Comparison of ENCODE assay signal across 1 cellular context in the genomic region with DNA sequence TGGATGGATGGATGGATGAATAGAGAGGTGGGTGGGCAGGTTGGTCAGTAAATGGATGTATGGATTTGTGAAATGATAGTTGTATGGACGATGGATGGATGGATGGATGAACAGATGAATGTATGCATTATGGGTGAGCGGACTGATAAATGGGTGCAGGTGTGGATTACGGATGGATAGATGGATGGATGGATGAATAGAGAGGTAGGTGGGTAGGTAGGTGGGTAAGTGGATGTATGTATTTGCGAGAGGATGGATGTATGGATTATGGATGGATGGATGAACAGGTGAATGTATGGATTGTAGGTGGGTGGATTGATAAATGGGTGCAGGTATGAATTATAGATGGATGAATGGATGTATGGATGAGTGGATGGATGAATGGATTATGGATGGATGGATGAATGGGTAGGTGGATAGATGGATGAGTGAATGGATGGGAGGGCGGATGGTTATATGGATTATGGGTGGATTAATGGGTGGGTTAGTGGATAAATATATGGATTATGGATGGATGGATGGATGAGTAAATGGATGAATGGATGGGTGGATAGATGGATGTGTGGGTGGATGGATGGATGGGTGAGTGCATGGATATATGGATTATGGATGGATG.
TF ChIP-seq lines count a peak whose summit lies in the region.

No MANE protein-coding gene starts in this region.

TF ChIP-seq in HEK293, 187 proteins besides CTCF, POLR2A, EP300 and RAD21 (continued from another document):
- TF ChIP-seq, protein P1, sequence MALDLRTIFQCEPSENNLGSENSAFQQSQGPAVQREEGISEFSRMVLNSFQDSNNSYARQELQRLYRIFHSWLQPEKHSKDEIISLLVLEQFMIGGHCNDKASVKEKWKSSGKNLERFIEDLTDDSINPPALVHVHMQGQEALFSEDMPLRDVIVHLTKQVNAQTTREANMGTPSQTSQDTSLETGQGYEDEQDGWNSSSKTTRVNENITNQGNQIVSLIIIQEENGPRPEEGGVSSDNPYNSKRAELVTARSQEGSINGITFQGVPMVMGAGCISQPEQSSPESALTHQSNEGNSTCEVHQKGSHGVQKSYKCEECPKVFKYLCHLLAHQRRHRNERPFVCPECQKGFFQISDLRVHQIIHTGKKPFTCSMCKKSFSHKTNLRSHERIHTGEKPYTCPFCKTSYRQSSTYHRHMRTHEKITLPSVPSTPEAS (tag by site-specific recombination; IDR thresholded peaks at IDR 0.05): no peak
- TF ChIP-seq, protein P2, sequence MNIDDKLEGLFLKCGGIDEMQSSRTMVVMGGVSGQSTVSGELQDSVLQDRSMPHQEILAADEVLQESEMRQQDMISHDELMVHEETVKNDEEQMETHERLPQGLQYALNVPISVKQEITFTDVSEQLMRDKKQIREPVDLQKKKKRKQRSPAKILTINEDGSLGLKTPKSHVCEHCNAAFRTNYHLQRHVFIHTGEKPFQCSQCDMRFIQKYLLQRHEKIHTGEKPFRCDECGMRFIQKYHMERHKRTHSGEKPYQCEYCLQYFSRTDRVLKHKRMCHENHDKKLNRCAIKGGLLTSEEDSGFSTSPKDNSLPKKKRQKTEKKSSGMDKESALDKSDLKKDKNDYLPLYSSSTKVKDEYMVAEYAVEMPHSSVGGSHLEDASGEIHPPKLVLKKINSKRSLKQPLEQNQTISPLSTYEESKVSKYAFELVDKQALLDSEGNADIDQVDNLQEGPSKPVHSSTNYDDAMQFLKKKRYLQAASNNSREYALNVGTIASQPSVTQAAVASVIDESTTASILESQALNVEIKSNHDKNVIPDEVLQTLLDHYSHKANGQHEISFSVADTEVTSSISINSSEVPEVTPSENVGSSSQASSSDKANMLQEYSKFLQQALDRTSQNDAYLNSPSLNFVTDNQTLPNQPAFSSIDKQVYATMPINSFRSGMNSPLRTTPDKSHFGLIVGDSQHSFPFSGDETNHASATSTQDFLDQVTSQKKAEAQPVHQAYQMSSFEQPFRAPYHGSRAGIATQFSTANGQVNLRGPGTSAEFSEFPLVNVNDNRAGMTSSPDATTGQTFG (tag by site-specific recombination; IDR thresholded peaks at IDR 0.05; ENCODE audit: borderline replicate concordance): 0 out of 2 replicates have a peak, but pooled peaks have one; percentile 8
- peak; percentile 97 for TF ChIP-seq ZBTB17 (tag by site-specific recombination; IDR thresholded peaks at IDR 0.05)
